In the genomic region with DNA sequence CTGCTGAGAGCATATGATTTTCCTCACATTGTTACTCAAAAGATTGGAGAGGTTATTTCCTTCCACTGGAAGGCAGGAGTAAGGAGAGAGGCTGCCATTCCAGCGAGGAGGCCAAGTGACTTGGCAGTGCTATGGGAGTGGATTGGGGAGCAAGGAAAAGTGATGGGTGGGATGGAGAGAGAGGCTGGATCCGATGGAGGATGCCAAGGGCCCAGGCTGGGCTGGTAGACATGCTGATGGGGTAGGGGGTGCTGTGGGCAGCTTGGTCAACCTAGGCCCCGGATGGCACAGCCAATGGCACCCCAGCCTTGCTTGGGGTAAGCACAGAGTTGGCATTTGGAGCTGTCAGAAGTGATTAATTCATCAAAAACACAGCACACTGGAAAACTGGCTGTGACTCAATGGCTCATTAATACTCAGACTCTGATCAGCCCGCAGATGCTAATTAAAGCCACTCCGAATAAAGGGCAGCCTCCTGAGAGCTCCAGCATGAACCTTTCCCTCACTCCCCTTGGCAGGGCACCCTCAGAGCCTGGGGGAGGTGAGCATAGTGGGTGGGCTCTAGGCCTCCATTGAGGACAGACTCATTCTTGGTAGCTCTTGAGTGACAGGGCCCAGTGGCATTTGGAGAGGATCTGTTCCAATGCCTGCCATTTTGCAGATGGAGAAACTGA, we compare ENCODE assay signal across 22 cellular contexts. TPM values are rescaled to one million over a fixed set of nuclear protein-coding genes. Genes with fewer than 3 reads are reported as not detected.
"Had no signal": no experiment of that assay in that cellular context is flagged by ENCODE, and none has a peak within 500 bp of the region (broad histone marks: within the 10 kb centered on the region; RNA-seq: fewer than 3 reads in every experiment).

No MANE protein-coding gene starts in this region.

- DNase-seq: Kasumi-1, MM.1S, NCI-H1092 treated with DMSO at 0.1 percent for 48 hours, NCI-H1436, NCI-H187, NCI-H2029, NCI-H2081 treated with DMSO at 0.1 percent for 48 hours, NCI-H2171, NCI-H226, NCI-H446, NCI-H524, NCI-H526 treated with DMSO at 0.1 percent for 48 hours, NCI-H748 treated with DMSO at 0.1 percent for 48 hours, Right ventricle myocardium superior, RPMI8226, SIG-M5 had no signal

- ATAC-seq: K562 had no signal

- H3K4me3 ChIP-seq: K562, SJSA1, SK-N-MC had no signal

- H3K27ac ChIP-seq: HL-60, KMS-11, SJSA1, SK-N-MC had no signal

RNA-seq across cellular contexts. Expression of a gene that starts 22.1 kb away (rescaled TPM):
- total RNA-seq: K562, M059J, SJSA1 had no signal
